18 cellular contexts compared by ENCODE assay signal in the genomic region with DNA sequence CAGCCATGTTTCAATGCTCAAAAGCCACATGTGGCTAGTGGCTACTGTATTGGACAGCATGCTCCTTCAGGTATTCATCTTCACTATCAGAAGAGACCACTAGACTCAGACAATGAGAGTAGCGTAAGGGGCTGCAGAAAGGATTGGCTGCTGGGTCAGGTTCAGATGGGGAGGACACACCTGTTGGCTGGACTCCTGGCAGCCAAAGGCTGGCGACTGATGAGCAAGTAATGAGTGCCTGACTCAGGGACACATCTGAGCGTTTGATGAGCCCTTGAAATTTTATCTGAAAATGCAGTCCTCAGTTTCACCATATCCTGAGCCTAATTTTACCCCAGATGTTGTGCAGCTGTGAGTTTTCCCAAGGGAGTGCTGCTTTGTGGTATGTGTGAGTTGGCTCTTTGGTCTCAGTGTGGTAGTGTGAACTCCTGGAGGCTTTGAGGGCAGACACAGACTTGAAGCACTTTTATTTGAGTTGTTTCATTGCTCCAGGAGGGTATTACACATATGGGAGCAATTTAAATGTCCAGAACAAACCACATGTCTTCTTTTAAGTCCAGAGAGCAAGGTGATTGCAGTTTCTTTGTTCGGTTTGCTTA.
"Had no signal": no experiment of that assay in that cellular context is flagged by ENCODE, and none has a peak within 500 bp of the region (broad histone marks: within the 10 kb centered on the region; RNA-seq: fewer than 3 reads in every experiment).

No MANE protein-coding gene starts in this region.

- H3K4me3 Mint-ChIP-seq: activated CD8-positive, alpha-beta memory T cell treated with anti-CD3 and anti-CD28 coated beads, Interleukin-2, amount 10 ng/mL, durations not matched to agents 7 days and 5 days; activated naive CD8-positive, alpha-beta T cell; activated T-cell treated with anti-CD3 and anti-CD28 coated beads, Interleukin-2, amount 50 U/mL, for 4 hours; neural progenitor cell; stimulated activated effector memory CD8-positive, alpha-beta T cell treated with anti-CD3 and anti-CD28 coated beads, Interleukin-12 subunit alpha, Interleukin-12 subunit beta, amount 100 ng/mL, for 72 hours had no signal

- DNase-seq: activated CD4-positive, alpha-beta T cell treated with anti-CD3 and anti-CD28 coated beads, Interleukin-2, amount 50 U/mL, for 48 hours; activated CD4-positive, CD25-positive, alpha-beta regulatory T cell treated with anti-CD3 and anti-CD28 coated beads, Interleukin-2, amount 50 U/mL, for 72 hours; activated CD8-positive, alpha-beta memory T cell treated with anti-CD3 and anti-CD28 coated beads, Interleukin-2, amount 10 ng/mL, durations not matched to agents 7 days and 5 days; activated gamma-delta T cell; activated T-cell treated with anti-CD3 and anti-CD28 coated beads, Interleukin-2, amount 50 U/mL, for 4 hours; cerebellar nuclear complex; dermis blood vessel endothelial cell; kidney; mesendoderm; right cardiac atrium; small intestine; T-helper 9 cell had no signal

- H3K27me3 ChIP-seq: hepatocyte, neural progenitor cell, tibial nerve had no signal

- H3K36me3 ChIP-seq: neural progenitor cell, tibial nerve had no signal

- H3K36me3 Mint-ChIP-seq: activated CD8-positive, alpha-beta memory T cell treated with anti-CD3 and anti-CD28 coated beads, Interleukin-2, amount 10 ng/mL, durations not matched to agents 7 days and 5 days; activated naive CD8-positive, alpha-beta T cell; stimulated activated effector memory CD8-positive, alpha-beta T cell treated with anti-CD3 and anti-CD28 coated beads, Interleukin-12 subunit alpha, Interleukin-12 subunit beta, amount 100 ng/mL, for 72 hours had no signal

- H3K9me3 ChIP-seq: tibial nerve had no signal

- H3K4me1 Mint-ChIP-seq: stimulated activated effector memory CD8-positive, alpha-beta T cell treated with anti-CD3 and anti-CD28 coated beads, Interleukin-12 subunit alpha, Interleukin-12 subunit beta, amount 100 ng/mL, for 72 hours had no signal

- H3K27ac Mint-ChIP-seq: activated CD8-positive, alpha-beta memory T cell treated with anti-CD3 and anti-CD28 coated beads, Interleukin-2, amount 10 ng/mL, durations not matched to agents 7 days and 5 days; activated naive CD8-positive, alpha-beta T cell; stimulated activated effector memory CD8-positive, alpha-beta T cell treated with anti-CD3 and anti-CD28 coated beads, Interleukin-12 subunit alpha, Interleukin-12 subunit beta, amount 100 ng/mL, for 72 hours had no signal

- H3K4me3 ChIP-seq: hepatocyte, neural progenitor cell had no signal

- H3K27me3 Mint-ChIP-seq: activated CD8-positive, alpha-beta memory T cell treated with anti-CD3 and anti-CD28 coated beads, Interleukin-2, amount 10 ng/mL, durations not matched to agents 7 days and 5 days; activated naive CD8-positive, alpha-beta T cell had no signal

- H3K9me3 Mint-ChIP-seq: activated T-cell treated with anti-CD3 and anti-CD28 coated beads, Interleukin-2, amount 50 U/mL, for 4 hours; neural progenitor cell; stimulated activated effector memory CD8-positive, alpha-beta T cell treated with anti-CD3 and anti-CD28 coated beads, Interleukin-12 subunit alpha, Interleukin-12 subunit beta, amount 100 ng/mL, for 72 hours had no signal

- ATAC-seq: activated CD8-positive, alpha-beta memory T cell treated with anti-CD3 and anti-CD28 coated beads, Interleukin-2, amount 10 ng/mL, durations not matched to agents 7 days and 5 days; activated T-cell treated with anti-CD3 and anti-CD28 coated beads, Interleukin-2, amount 50 U/mL, for 4 hours; stimulated activated effector memory CD8-positive, alpha-beta T cell treated with anti-CD3 and anti-CD28 coated beads, Interleukin-12 subunit alpha, Interleukin-12 subunit beta, amount 100 ng/mL, for 72 hours had no signal

- H3K9ac ChIP-seq: neural progenitor cell, parathyroid adenoma had no signal

- H3K4me1 ChIP-seq: parathyroid adenoma had no signal

- H3K27ac ChIP-seq: hepatocyte, neural progenitor cell, parathyroid adenoma had no signal
